ENCODE assay signal across 1 cellular context in the genomic region with DNA sequence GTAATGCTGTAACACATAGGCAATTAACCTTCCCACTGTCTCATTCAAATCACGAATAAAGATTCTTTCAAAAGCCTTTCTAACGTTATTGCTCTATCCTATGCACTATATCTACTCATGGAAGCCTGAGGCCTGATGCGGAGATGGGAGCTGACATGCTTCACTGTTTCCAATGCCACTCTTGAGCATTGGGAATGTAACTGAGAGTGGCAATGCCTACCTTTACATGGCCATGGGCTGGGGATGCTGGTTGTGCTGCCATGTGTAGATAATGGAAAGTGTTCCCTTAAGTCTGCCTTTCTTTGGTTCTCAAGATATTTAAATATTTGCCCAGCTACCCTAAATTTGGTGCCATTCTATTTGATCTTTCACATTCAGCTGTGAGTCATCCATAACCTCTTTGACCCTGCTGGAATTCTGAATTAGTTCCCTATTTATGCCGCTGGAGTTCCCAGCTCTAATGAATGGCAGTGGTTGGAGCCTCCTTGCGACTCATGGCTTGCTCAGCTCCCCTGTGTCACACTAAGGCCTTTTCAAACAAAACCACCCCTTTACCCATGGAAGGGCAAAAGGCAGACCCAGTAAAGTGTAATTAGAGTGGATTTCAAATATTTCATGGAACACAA.
TF ChIP-seq lines count a peak whose summit lies in the region.

No MANE protein-coding gene starts in this region.

TF ChIP-seq in HCT116, 20 proteins besides CTCF, POLR2A, EP300 and RAD21 (continued from another document):
- TF ChIP-seq, protein P1, sequence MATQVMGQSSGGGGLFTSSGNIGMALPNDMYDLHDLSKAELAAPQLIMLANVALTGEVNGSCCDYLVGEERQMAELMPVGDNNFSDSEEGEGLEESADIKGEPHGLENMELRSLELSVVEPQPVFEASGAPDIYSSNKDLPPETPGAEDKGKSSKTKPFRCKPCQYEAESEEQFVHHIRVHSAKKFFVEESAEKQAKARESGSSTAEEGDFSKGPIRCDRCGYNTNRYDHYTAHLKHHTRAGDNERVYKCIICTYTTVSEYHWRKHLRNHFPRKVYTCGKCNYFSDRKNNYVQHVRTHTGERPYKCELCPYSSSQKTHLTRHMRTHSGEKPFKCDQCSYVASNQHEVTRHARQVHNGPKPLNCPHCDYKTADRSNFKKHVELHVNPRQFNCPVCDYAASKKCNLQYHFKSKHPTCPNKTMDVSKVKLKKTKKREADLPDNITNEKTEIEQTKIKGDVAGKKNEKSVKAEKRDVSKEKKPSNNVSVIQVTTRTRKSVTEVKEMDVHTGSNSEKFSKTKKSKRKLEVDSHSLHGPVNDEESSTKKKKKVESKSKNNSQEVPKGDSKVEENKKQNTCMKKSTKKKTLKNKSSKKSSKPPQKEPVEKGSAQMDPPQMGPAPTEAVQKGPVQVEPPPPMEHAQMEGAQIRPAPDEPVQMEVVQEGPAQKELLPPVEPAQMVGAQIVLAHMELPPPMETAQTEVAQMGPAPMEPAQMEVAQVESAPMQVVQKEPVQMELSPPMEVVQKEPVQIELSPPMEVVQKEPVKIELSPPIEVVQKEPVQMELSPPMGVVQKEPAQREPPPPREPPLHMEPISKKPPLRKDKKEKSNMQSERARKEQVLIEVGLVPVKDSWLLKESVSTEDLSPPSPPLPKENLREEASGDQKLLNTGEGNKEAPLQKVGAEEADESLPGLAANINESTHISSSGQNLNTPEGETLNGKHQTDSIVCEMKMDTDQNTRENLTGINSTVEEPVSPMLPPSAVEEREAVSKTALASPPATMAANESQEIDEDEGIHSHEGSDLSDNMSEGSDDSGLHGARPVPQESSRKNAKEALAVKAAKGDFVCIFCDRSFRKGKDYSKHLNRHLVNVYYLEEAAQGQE (IDR thresholded peaks at IDR 0.05; ENCODE audit: low read depth) = no peak
- TF ChIP-seq POLR2AphosphoS5 (IDR thresholded peaks at IDR 0.05; ENCODE audit: low read depth, low read length) = no peak
